9 cellular contexts compared by ENCODE assay signal in genomic region chr4:25088342-25088952, GRCh38. TPM values are rescaled to one million over a fixed set of nuclear protein-coding genes. Genes with fewer than 3 reads are reported as not detected.
DNase-seq lines count a peak whose midpoint lies in the region; ATAC-seq and TF ChIP-seq lines count a peak whose summit lies in the region.
"Had no signal": no experiment of that assay in that cellular context is flagged by ENCODE, and none has a peak within 500 bp of the region (broad histone marks: within the 10 kb centered on the region; RNA-seq: fewer than 3 reads in every experiment).

No MANE protein-coding gene starts in this region.

- H3K36me3 ChIP-seq in KMS-11 (ENCODE audit: insufficient read depth) = no peaks in the 10 kb centered on the region
- H3K36me3 ChIP-seq in endocrine pancreas (ENCODE audit: control insufficient read depth, insufficient read depth, low read length) = no peaks in the 10 kb centered on the region
- H3K36me3 ChIP-seq in smooth muscle cell (ENCODE audit: low read depth) = no peaks in the 10 kb centered on the region

- H4K20me1 ChIP-seq in KMS-11 (ENCODE audit: insufficient read depth) (no peaks in the 10 kb centered on the region), smooth muscle cell (ENCODE audit: low read depth) (no peaks in the 10 kb centered on the region)

- H3K9me3 ChIP-seq in endocrine pancreas (ENCODE audit: control insufficient read depth, low read length) (peaks cover 1% of the 10 kb centered on the region), smooth muscle cell (replicated peaks; ENCODE audit: low read depth) (peaks cover 3% of the 10 kb centered on the region)

- peaks cover 4% of the 10 kb centered on the region for H3F3A ChIP-seq in smooth muscle cell (ENCODE audit: low read depth)

- peak overlapping the region; percentile 18 for H2AFZ ChIP-seq in KMS-11 (ENCODE audit: low read depth)
- H2AFZ ChIP-seq in smooth muscle cell (ENCODE audit: low read depth) = no peak overlapping the region

- H3K9ac ChIP-seq in KMS-11 = peak overlapping the region; percentile 57
- peak overlapping the region; percentile 31 for H3K9ac ChIP-seq in endocrine pancreas (ENCODE audit: control insufficient read depth, insufficient read depth, low read length)
- no peak overlapping the region for H3K9ac ChIP-seq in smooth muscle cell (ENCODE audit: low read depth)

- no peak for TF ChIP-seq CTCF in KMS-11 (conservative IDR thresholded peaks at IDR 0.05; ENCODE audit: low read depth, low read length)
- no peak for TF ChIP-seq CTCF in smooth muscle cell (IDR thresholded peaks at IDR 0.05; ENCODE audit: borderline replicate concordance, insufficient read depth, poor library complexity, severe bottlenecking)

- H3K4me2 ChIP-seq in KMS-11 (peak overlapping the region; percentile 48), smooth muscle cell (no peak overlapping the region)

- H3K4me1 Mint-ChIP-seq in stimulated activated effector memory CD8-positive, alpha-beta T cell treated with anti-CD3 and anti-CD28 coated beads, Interleukin-12 subunit alpha, Interleukin-12 subunit beta, amount 100 ng/mL, for 72 hours = no peaks in the 10 kb centered on the region

- no peaks in the 10 kb centered on the region for H3K27me3 ChIP-seq in KMS-11 (ENCODE audit: insufficient read depth, low read depth)
- no peaks in the 10 kb centered on the region for H3K27me3 ChIP-seq in endocrine pancreas (ENCODE audit: control insufficient read depth, insufficient read depth, low read length)
- H3K27me3 ChIP-seq in smooth muscle cell (ENCODE audit: low read depth) = no peaks in the 10 kb centered on the region

- H3K27ac ChIP-seq in KMS-11 = peak overlapping the region; percentile 88
- no peak overlapping the region for H3K27ac ChIP-seq in smooth muscle cell (ENCODE audit: low read depth)

- peaks cover 67% of the 10 kb centered on the region for H3K4me1 ChIP-seq in KMS-11 (ENCODE audit: low read depth, poor library complexity, severe bottlenecking)
- H3K4me1 ChIP-seq in endocrine pancreas (ENCODE audit: control insufficient read depth, insufficient read depth, low read length) = no peaks in the 10 kb centered on the region
- H3K4me1 ChIP-seq in smooth muscle cell (ENCODE audit: low read depth) = peaks cover 4% of the 10 kb centered on the region

- ATAC-seq in stimulated activated effector memory CD8-positive, alpha-beta T cell treated with anti-CD3 and anti-CD28 coated beads, Interleukin-12 subunit alpha, Interleukin-12 subunit beta, amount 100 ng/mL, for 72 hours = peak; percentile 34

- peak; percentile 41 to 69 for DNase-seq in NCI-H187 (lab: John Stamatoyannopoulos, UW)
- no peak for DNase-seq in NCI-H187 treated with DMSO at 0.1 percent for 48 hours (lab: John Stamatoyannopoulos, UW)
- DNase-seq in stimulated activated effector memory CD8-positive, alpha-beta T cell treated with anti-CD3 and anti-CD28 coated beads, Interleukin-12 subunit alpha, Interleukin-12 subunit beta, amount 100 ng/mL, for 72 hours (ENCODE audit: low spot score in 2 of 2) = no peak
- DNase-seq in NCI-H2107 treated with DMSO at 0.1 percent for 48 hours (lab: John Stamatoyannopoulos, UW; ENCODE audit: unreplicated experiment) = no peak
- DNase-seq in HT-29 (ENCODE audit: low spot score) = no peak
- no peak for DNase-seq in smooth muscle cell (lab: John Stamatoyannopoulos, UW; ENCODE audit: unreplicated experiment)
- DNase-seq: mammary epithelial cell had no signal

- H3K79me2 ChIP-seq in KMS-11 (ENCODE audit: insufficient read depth, low read depth) (no peaks in the 10 kb centered on the region), smooth muscle cell (ENCODE audit: low read depth) (no peaks in the 10 kb centered on the region)

- H3K4me3 Mint-ChIP-seq in stimulated activated effector memory CD8-positive, alpha-beta T cell treated with anti-CD3 and anti-CD28 coated beads, Interleukin-12 subunit alpha, Interleukin-12 subunit beta, amount 100 ng/mL, for 72 hours = no peak overlapping the region

- H3K4me3 ChIP-seq in KMS-11 (IDR thresholded peaks at IDR 0.05; ENCODE audit: insufficient read depth, low read depth, low read length) (no peak overlapping the region), endocrine pancreas (ENCODE audit: control insufficient read depth, insufficient read depth, low read length) (no peak overlapping the region), smooth muscle cell (no peak overlapping the region)

- peaks cover 4% of the 10 kb centered on the region for H3K9me3 Mint-ChIP-seq in stimulated activated effector memory CD8-positive, alpha-beta T cell treated with anti-CD3 and anti-CD28 coated beads, Interleukin-12 subunit alpha, Interleukin-12 subunit beta, amount 100 ng/mL, for 72 hours

- 84% methylated on average over 37 of the region's 37 CpGs for WGBS in smooth muscle cell (ENCODE audit: low lambda C conversion rate)

- H3K27ac Mint-ChIP-seq in stimulated activated effector memory CD8-positive, alpha-beta T cell treated with anti-CD3 and anti-CD28 coated beads, Interleukin-12 subunit alpha, Interleukin-12 subunit beta, amount 100 ng/mL, for 72 hours = no peak overlapping the region

- no peaks in the 10 kb centered on the region for H3K36me3 Mint-ChIP-seq in stimulated activated effector memory CD8-positive, alpha-beta T cell treated with anti-CD3 and anti-CD28 coated beads, Interleukin-12 subunit alpha, Interleukin-12 subunit beta, amount 100 ng/mL, for 72 hours

RNA-seq across cellular contexts. Expression of gene LGI2, which starts 57.7 kb away (rescaled TPM):
- total RNA-seq in HT-29 (2014; rRNA removed; shearing (Covaris generic)) = not detected in 2 replicates
- 3.1 and 9.1 TPM in 2 replicates for total RNA-seq in smooth muscle cell
- polyA plus RNA-seq in smooth muscle cell = 2.1 and 9.3 TPM in 2 replicates
- total RNA-seq: mammary epithelial cell had no signal
- polyA plus RNA-seq: mammary epithelial cell had no signal

Comparison
In these comparisons a context has a peak if more than half of its experiments do, and no peak if none do; other contexts are left out.
1. DNase-seq: peak in NCI-H187 (2 of 2); none in NCI-H187 treated with DMSO at 0.1 percent for 48 hours (single experiment), stimulated activated effector memory CD8-positive, alpha-beta T cell treated with anti-CD3 and anti-CD28 coated beads, Interleukin-12 subunit alpha, Interleukin-12 subunit beta, amount 100 ng/mL, for 72 hours (0 of 2), NCI-H2107 treated with DMSO at 0.1 percent for 48 hours (single experiment), HT-29 (single experiment) and smooth muscle cell (single experiment).